Comparison of ENCODE assay signal across 1 cellular context in genomic region chr1:174114788-174115448, GRCh38.
TF ChIP-seq lines count a peak whose summit lies in the region.

No MANE protein-coding gene starts in this region.

TF ChIP-seq in K562, 482 proteins besides CTCF, POLR2A, EP300 and RAD21 (continued from another document and continues in another):
- TF ChIP-seq ZBTB43 (CRISPR knock-in tag; IDR thresholded peaks at IDR 0.05) = 0 out of 2 replicates have a peak, but pooled peaks have one; percentile 12
- TF ChIP-seq MLLT1 (IDR thresholded peaks at IDR 0.05) = 0 out of 4 replicates have a peak, but pooled peaks of 1 of the 2 experiments have one; percentile 17
- no peak for TF ChIP-seq PRDM10 (IDR thresholded peaks at IDR 0.05; ENCODE audit: partially characterized antibody)
- 0 out of 4 replicates have a peak, but pooled peaks of 1 of the 2 experiments have one; percentile 38 for TF ChIP-seq UBTF (IDR thresholded peaks at IDR 0.05; ENCODE audit: borderline replicate concordance in 1 of 2, low read depth in 2 of 2, low read length in 2 of 2)
- TF ChIP-seq TAF15 (IDR thresholded peaks at IDR 0.05; ENCODE audit: low read depth, low read length) = no peak
- no peak for TF ChIP-seq ESRRB (CRISPR knock-in tag; IDR thresholded peaks at IDR 0.05; ENCODE audit: borderline replicate concordance)
- peak; percentile 64 for TF ChIP-seq USF1 (CRISPR knock-in tag; IDR thresholded peaks at IDR 0.05)
- TF ChIP-seq XRCC5 (IDR thresholded peaks at IDR 0.05; ENCODE audit: low read depth, low read length) = 0 out of 2 replicates have a peak, but pooled peaks have one; percentile 24
- no peak for TF ChIP-seq CBFB (CRISPR knock-in tag; IDR thresholded peaks at IDR 0.05)
- TF ChIP-seq ZC3H4 (CRISPR knock-in tag; IDR thresholded peaks at IDR 0.05; ENCODE audit: borderline replicate concordance) = no peak
- no peak for TF ChIP-seq CREBBP (IDR thresholded peaks at IDR 0.05; ENCODE audit: low read depth, low read length)
- no peak for TF ChIP-seq ZNF766 (CRISPR knock-in tag; conservative IDR thresholded peaks at IDR 0.05)
- no peak for TF ChIP-seq ATF6 (CRISPR knock-in tag; IDR thresholded peaks at IDR 0.05)
- TF ChIP-seq ZNF79 (CRISPR knock-in tag; IDR thresholded peaks at IDR 0.05; ENCODE audit: low read depth) = no peak
- no peak for TF ChIP-seq ELF2 (CRISPR knock-in tag; IDR thresholded peaks at IDR 0.05)
- TF ChIP-seq KDM2B (CRISPR knock-in tag; IDR thresholded peaks at IDR 0.05) = no peak
- TF ChIP-seq TSC22D4 (tag; IDR thresholded peaks at IDR 0.05) = no peak
- no peak for TF ChIP-seq ETS2 (tag; IDR thresholded peaks at IDR 0.05; ENCODE audit: borderline replicate concordance, poor library complexity, severe bottlenecking)
- no peak for TF ChIP-seq NELFE (IDR thresholded peaks at IDR 0.05; ENCODE audit: insufficient read depth, insufficient read length)
- peak; percentile 78 for TF ChIP-seq EHMT2 (IDR thresholded peaks at IDR 0.05)
- no peak for TF ChIP-seq ZNF785 (CRISPR knock-in tag; IDR thresholded peaks at IDR 0.05)
- no peak for TF ChIP-seq ZNF57 (CRISPR knock-in tag; IDR thresholded peaks at IDR 0.05)
- no peak for TF ChIP-seq ZNF197 (CRISPR knock-in tag; IDR thresholded peaks at IDR 0.05; ENCODE audit: low read depth)
- TF ChIP-seq CREB1 (IDR thresholded peaks at IDR 0.05) = no peak
- TF ChIP-seq CREB1 (CRISPR knock-in tag; IDR thresholded peaks at IDR 0.05) = peak; percentile 17; the same call in 1 of the 2 replicates
- TF ChIP-seq TEAD1 (CRISPR knock-in tag; IDR thresholded peaks at IDR 0.05) = no peak
- peak; percentile 59 for TF ChIP-seq BHLHE40 (IDR thresholded peaks at IDR 0.05; ENCODE audit: low read length)
- TF ChIP-seq MED1 (CRISPR knock-in tag; IDR thresholded peaks at IDR 0.05; ENCODE audit: borderline replicate concordance) = no peak
- no peak for TF ChIP-seq NFE2L1 (tag; IDR thresholded peaks at IDR 0.05; ENCODE audit: borderline replicate concordance, low read depth)
- no peak for TF ChIP-seq NR3C1 (CRISPR knock-in tag; IDR thresholded peaks at IDR 0.05)
- TF ChIP-seq PHF8 (IDR thresholded peaks at IDR 0.05; ENCODE audit: borderline replicate concordance, low read length) = no peak
- TF ChIP-seq LARP7 (IDR thresholded peaks at IDR 0.05) = no peak
- TF ChIP-seq FOXJ3 (CRISPR knock-in tag; IDR thresholded peaks at IDR 0.05) = no peak
- TF ChIP-seq RB1 (IDR thresholded peaks at IDR 0.05; ENCODE audit: low read depth) = no peak
- peak; percentile 46 to 55; a peak in 2 of 4 replicates for TF ChIP-seq FOXK2 (conservative IDR thresholded peaks at IDR 0.05 in 1 of 2, IDR thresholded peaks at IDR 0.05 in 1 of 2; ENCODE audit: low read depth in 2 of 2)
- TF ChIP-seq ZHX1 (conservative IDR thresholded peaks at IDR 0.05; ENCODE audit: low read length) = no peak
- TF ChIP-seq CBX1 (IDR thresholded peaks at IDR 0.05; ENCODE audit: low read depth) = no peak
- no peak for TF ChIP-seq HCFC1 (IDR thresholded peaks at IDR 0.05; ENCODE audit: low read depth, low read length)
- TF ChIP-seq FOXK1 (CRISPR knock-in tag; IDR thresholded peaks at IDR 0.05; ENCODE audit: borderline replicate concordance) = no peak
- no peak for TF ChIP-seq BRD9 (IDR thresholded peaks at IDR 0.05; ENCODE audit: low read depth, partially characterized antibody)
- no peak for TF ChIP-seq SMAD3 (CRISPR knock-in tag; conservative IDR thresholded peaks at IDR 0.05)
- no peak for TF ChIP-seq TCFL5 (CRISPR knock-in tag; conservative IDR thresholded peaks at IDR 0.05)
- no peak for TF ChIP-seq BCOR (IDR thresholded peaks at IDR 0.05)
- TF ChIP-seq STAT6 (CRISPR knock-in tag; IDR thresholded peaks at IDR 0.05) = no peak
- TF ChIP-seq HNRNPUL1 (IDR thresholded peaks at IDR 0.05; ENCODE audit: low read length) = no peak
- TF ChIP-seq TRIM24 (IDR thresholded peaks at IDR 0.05) = no peak
- no peak for TF ChIP-seq MLX (CRISPR knock-in tag; conservative IDR thresholded peaks at IDR 0.05)
- 0 out of 2 replicates have a peak, but pooled peaks have one; percentile 37 for TF ChIP-seq SPI1 (IDR thresholded peaks at IDR 0.05; ENCODE audit: borderline replicate concordance, low read depth, low read length)
- TF ChIP-seq TAL1 (IDR thresholded peaks at IDR 0.05) = no peak
- no peak for TF ChIP-seq HDGF (IDR thresholded peaks at IDR 0.05)
- TF ChIP-seq ZC3H8 (IDR thresholded peaks at IDR 0.05) = no peak
- 0 out of 2 replicates have a peak, but pooled peaks have one; percentile 17 for TF ChIP-seq SMC3 (conservative IDR thresholded peaks at IDR 0.05; ENCODE audit: insufficient read depth, low read depth, low read length)
- 0 out of 2 replicates have a peak, but pooled peaks have one; percentile 41 for TF ChIP-seq TOE1 (IDR thresholded peaks at IDR 0.05; ENCODE audit: borderline replicate concordance)
- no peak for TF ChIP-seq TOE1 (CRISPR knock-in tag; IDR thresholded peaks at IDR 0.05; ENCODE audit: borderline replicate concordance, low read depth)
